In genomic region chr22:41998361-41999261, GRCh38 we compare ENCODE assay signal across 9 cellular contexts. TPM values are rescaled to one million over a fixed set of nuclear protein-coding genes. Genes with fewer than 3 reads are reported as not detected.
DNase-seq lines count a peak whose midpoint lies in the region; ATAC-seq and TF ChIP-seq lines count a peak whose summit lies in the region.
"Had no signal": no experiment of that assay in that cellular context is flagged by ENCODE, and none has a peak within 500 bp of the region (broad histone marks: within the 10 kb centered on the region; RNA-seq: fewer than 3 reads in every experiment).

Gene WBP2NL (plus strand): TSS chr22:41998788. CDS start chr22:41998819, 31 bp downstream.

- CTCF ChIA-PET in RWPE1 (lab: Yijun Ruan, JAX), result no interaction called here
- CTCF ChIA-PET in activated naive CD4-positive, alpha-beta T cell treated with anti-CD3 and anti-CD28 coated beads, Interleukin-2, amount 10 ng/mL, durations not matched to agents 7 days and 5 days (lab: Charles Lee), result interaction anchor here (1.0 to 1.4 kb wide), 2 partner anchors 35 to 92 kb away, joined by 3 to 4 read pairs; partner anchors contain the start of gene NDUFA6

- peaks cover 6% of the 10 kb centered on the region for H3K9me3 Mint-ChIP-seq in activated naive CD4-positive, alpha-beta T cell treated with anti-CD3 and anti-CD28 coated beads, Interleukin-2, amount 10 ng/mL, durations not matched to agents 7 days and 5 days
- H3K9me3 Mint-ChIP-seq: nephron had no signal

- TF ChIP-seq CTCF in RWPE1 (conservative IDR thresholded peaks at IDR 0.05; ENCODE audit: low read depth), result no peak

- H3K4me3 Mint-ChIP-seq in activated naive CD4-positive, alpha-beta T cell treated with anti-CD3 and anti-CD28 coated beads, Interleukin-2, amount 10 ng/mL, durations not matched to agents 7 days and 5 days, result peak within 1 kb of the TSS; percentile 83
- H3K4me3 Mint-ChIP-seq: nephron had no signal

- H3K4me1 Mint-ChIP-seq in activated naive CD4-positive, alpha-beta T cell treated with anti-CD3 and anti-CD28 coated beads, Interleukin-2, amount 10 ng/mL, durations not matched to agents 7 days and 5 days, result peaks cover 31% of the 10 kb centered on the region
- H3K4me1 Mint-ChIP-seq: nephron had no signal

- H3K4me1 ChIP-seq in urinary bladder (ENCODE audit: insufficient read depth), result no peaks in the 10 kb centered on the region

- WGBS in urinary bladder, result 32% methylated on average over 71 of the region's 71 CpGs

- H3K36me3 Mint-ChIP-seq in activated naive CD4-positive, alpha-beta T cell treated with anti-CD3 and anti-CD28 coated beads, Interleukin-2, amount 10 ng/mL, durations not matched to agents 7 days and 5 days, result peaks cover 15% of the 10 kb centered on the region

- peak; percentile 90 for ATAC-seq in GM18498 (IDR thresholded peaks at IDR 0.05; ENCODE audit: unreplicated experiment)
- ATAC-seq in HG03139 (IDR thresholded peaks at IDR 0.05; ENCODE audit: unreplicated experiment), result peak; percentile 74

- DNase-seq in RWPE1 (ENCODE audit: low spot score) (peak; percentile 95), globus pallidus (ENCODE audit: low spot score) (peak; percentile 76), putamen (ENCODE audit: low spot score) (peak; percentile 83), NCI-H510A (lab: John Stamatoyannopoulos, UW) (no peak)
- DNase-seq in activated naive CD4-positive, alpha-beta T cell treated with anti-CD3 and anti-CD28 coated beads, Interleukin-2, amount 10 ng/mL, durations not matched to agents 7 days and 5 days, result peak; percentile 90

- peak within 1 kb of the TSS; percentile 41 for H3K4me3 ChIP-seq in urinary bladder (ENCODE audit: low read depth, low read length)

- peaks cover 40% of the 10 kb centered on the region for H3K27me3 Mint-ChIP-seq in activated naive CD4-positive, alpha-beta T cell treated with anti-CD3 and anti-CD28 coated beads, Interleukin-2, amount 10 ng/mL, durations not matched to agents 7 days and 5 days

- H3K36me3 ChIP-seq in urinary bladder (ENCODE audit: insufficient read depth), result no peaks in the 10 kb centered on the region

- POLR2A ChIA-PET in RWPE1 (lab: Yijun Ruan, JAX; ENCODE audit: low non-redundant PET), result no interaction called here

- H3K27ac Mint-ChIP-seq in activated naive CD4-positive, alpha-beta T cell treated with anti-CD3 and anti-CD28 coated beads, Interleukin-2, amount 10 ng/mL, durations not matched to agents 7 days and 5 days, result peak within 1 kb of the TSS; percentile 85
- H3K27ac Mint-ChIP-seq: nephron had no signal

- H3K27ac ChIP-seq in RWPE1 (peak within 1 kb of the TSS; percentile 61), urinary bladder (ENCODE audit: low read depth) (no peak within 1 kb of the TSS)

RNA-seq across cellular contexts. Expression of gene WBP2NL, which starts in this region (rescaled TPM):
- total RNA-seq in urinary bladder, result 5.2 TPM
- 0.98 TPM for polyA plus RNA-seq in urinary bladder
